ENCODE assay signal across 1 cellular context in the genomic region with DNA sequence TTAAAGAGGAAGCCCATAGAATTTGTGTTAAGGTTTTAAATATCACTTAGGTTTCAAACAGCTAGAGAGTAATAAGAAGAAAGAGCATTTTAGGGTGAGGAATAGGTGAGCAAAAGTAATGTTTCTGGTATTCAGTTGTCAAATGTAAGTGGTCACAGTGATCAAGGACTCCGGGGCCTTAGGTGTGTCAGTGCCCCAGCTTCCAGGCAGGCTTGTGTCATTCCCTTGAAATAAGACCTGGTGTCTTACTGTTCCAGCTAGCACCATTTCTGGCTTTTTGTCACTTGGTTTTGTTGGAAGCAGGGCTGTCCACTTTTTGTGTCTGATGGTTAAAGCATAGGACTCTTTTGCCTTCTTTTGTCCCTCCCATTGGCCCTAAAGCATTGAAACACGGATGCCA.
TF ChIP-seq lines count a peak whose summit lies in the region.

No MANE protein-coding gene starts in this region.

TF ChIP-seq in SK-N-SH, 30 proteins besides CTCF, POLR2A, EP300 and RAD21 (continued from another document):
- TF ChIP-seq, protein P1, sequence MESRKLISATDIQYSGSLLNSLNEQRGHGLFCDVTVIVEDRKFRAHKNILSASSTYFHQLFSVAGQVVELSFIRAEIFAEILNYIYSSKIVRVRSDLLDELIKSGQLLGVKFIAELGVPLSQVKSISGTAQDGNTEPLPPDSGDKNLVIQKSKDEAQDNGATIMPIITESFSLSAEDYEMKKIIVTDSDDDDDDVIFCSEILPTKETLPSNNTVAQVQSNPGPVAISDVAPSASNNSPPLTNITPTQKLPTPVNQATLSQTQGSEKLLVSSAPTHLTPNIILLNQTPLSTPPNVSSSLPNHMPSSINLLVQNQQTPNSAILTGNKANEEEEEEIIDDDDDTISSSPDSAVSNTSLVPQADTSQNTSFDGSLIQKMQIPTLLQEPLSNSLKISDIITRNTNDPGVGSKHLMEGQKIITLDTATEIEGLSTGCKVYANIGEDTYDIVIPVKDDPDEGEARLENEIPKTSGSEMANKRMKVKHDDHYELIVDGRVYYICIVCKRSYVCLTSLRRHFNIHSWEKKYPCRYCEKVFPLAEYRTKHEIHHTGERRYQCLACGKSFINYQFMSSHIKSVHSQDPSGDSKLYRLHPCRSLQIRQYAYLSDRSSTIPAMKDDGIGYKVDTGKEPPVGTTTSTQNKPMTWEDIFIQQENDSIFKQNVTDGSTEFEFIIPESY (IDR thresholded peaks at IDR 0.05; ENCODE audit: borderline replicate concordance, low read depth), result no peak
- TF ChIP-seq NFIC (IDR thresholded peaks at IDR 0.05; ENCODE audit: borderline replicate concordance) (no peak), TAF1 (IDR thresholded peaks at IDR 0.05; ENCODE audit: borderline replicate concordance, low read depth, low read length) (no peak), EZH2phosphoT487 (IDR thresholded peaks at IDR 0.05; ENCODE audit: borderline replicate concordance, low read depth) (no peak), MXI1 (IDR thresholded peaks at IDR 0.05; ENCODE audit: low read depth, low read length) (no peak), YY1 (IDR thresholded peaks at IDR 0.05; ENCODE audit: low read depth) (no peak), FOXJ3 (CRISPR knock-in tag; IDR thresholded peaks at IDR 0.05) (no peak), TEAD4 (IDR thresholded peaks at IDR 0.05; ENCODE audit: borderline replicate concordance, insufficient read depth) (no peak), SIN3A (IDR thresholded peaks at IDR 0.05; ENCODE audit: borderline replicate concordance, low read depth, low read length) (no peak), CHD2 (IDR thresholded peaks at IDR 0.05; ENCODE audit: low read length, partially characterized antibody) (no peak)
- TF ChIP-seq, protein P2, sequence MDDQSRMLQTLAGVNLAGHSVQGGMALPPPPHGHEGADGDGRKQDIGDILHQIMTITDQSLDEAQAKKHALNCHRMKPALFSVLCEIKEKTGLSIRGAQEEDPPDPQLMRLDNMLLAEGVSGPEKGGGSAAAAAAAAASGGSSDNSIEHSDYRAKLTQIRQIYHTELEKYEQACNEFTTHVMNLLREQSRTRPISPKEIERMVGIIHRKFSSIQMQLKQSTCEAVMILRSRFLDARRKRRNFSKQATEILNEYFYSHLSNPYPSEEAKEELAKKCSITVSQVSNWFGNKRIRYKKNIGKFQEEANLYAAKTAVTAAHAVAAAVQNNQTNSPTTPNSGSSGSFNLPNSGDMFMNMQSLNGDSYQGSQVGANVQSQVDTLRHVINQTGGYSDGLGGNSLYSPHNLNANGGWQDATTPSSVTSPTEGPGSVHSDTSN (IDR thresholded peaks at IDR 0.05), result no peak
- TF ChIP-seq, protein P3, sequence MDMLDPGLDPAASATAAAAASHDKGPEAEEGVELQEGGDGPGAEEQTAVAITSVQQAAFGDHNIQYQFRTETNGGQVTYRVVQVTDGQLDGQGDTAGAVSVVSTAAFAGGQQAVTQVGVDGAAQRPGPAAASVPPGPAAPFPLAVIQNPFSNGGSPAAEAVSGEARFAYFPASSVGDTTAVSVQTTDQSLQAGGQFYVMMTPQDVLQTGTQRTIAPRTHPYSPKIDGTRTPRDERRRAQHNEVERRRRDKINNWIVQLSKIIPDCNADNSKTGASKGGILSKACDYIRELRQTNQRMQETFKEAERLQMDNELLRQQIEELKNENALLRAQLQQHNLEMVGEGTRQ (IDR thresholded peaks at IDR 0.05; ENCODE audit: borderline replicate concordance, low read depth, low read length), result no peak
- TF ChIP-seq, protein P4, sequence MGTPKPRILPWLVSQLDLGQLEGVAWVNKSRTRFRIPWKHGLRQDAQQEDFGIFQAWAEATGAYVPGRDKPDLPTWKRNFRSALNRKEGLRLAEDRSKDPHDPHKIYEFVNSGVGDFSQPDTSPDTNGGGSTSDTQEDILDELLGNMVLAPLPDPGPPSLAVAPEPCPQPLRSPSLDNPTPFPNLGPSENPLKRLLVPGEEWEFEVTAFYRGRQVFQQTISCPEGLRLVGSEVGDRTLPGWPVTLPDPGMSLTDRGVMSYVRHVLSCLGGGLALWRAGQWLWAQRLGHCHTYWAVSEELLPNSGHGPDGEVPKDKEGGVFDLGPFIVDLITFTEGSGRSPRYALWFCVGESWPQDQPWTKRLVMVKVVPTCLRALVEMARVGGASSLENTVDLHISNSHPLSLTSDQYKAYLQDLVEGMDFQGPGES (IDR thresholded peaks at IDR 0.05; ENCODE audit: low read depth, low read length), result no peak
- TF ChIP-seq, protein P5, sequence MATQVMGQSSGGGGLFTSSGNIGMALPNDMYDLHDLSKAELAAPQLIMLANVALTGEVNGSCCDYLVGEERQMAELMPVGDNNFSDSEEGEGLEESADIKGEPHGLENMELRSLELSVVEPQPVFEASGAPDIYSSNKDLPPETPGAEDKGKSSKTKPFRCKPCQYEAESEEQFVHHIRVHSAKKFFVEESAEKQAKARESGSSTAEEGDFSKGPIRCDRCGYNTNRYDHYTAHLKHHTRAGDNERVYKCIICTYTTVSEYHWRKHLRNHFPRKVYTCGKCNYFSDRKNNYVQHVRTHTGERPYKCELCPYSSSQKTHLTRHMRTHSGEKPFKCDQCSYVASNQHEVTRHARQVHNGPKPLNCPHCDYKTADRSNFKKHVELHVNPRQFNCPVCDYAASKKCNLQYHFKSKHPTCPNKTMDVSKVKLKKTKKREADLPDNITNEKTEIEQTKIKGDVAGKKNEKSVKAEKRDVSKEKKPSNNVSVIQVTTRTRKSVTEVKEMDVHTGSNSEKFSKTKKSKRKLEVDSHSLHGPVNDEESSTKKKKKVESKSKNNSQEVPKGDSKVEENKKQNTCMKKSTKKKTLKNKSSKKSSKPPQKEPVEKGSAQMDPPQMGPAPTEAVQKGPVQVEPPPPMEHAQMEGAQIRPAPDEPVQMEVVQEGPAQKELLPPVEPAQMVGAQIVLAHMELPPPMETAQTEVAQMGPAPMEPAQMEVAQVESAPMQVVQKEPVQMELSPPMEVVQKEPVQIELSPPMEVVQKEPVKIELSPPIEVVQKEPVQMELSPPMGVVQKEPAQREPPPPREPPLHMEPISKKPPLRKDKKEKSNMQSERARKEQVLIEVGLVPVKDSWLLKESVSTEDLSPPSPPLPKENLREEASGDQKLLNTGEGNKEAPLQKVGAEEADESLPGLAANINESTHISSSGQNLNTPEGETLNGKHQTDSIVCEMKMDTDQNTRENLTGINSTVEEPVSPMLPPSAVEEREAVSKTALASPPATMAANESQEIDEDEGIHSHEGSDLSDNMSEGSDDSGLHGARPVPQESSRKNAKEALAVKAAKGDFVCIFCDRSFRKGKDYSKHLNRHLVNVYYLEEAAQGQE (IDR thresholded peaks at IDR 0.05; ENCODE audit: low read depth, low read length), result no peak
